Comparison of ENCODE assay signal across 20 cellular contexts in the genomic region with DNA sequence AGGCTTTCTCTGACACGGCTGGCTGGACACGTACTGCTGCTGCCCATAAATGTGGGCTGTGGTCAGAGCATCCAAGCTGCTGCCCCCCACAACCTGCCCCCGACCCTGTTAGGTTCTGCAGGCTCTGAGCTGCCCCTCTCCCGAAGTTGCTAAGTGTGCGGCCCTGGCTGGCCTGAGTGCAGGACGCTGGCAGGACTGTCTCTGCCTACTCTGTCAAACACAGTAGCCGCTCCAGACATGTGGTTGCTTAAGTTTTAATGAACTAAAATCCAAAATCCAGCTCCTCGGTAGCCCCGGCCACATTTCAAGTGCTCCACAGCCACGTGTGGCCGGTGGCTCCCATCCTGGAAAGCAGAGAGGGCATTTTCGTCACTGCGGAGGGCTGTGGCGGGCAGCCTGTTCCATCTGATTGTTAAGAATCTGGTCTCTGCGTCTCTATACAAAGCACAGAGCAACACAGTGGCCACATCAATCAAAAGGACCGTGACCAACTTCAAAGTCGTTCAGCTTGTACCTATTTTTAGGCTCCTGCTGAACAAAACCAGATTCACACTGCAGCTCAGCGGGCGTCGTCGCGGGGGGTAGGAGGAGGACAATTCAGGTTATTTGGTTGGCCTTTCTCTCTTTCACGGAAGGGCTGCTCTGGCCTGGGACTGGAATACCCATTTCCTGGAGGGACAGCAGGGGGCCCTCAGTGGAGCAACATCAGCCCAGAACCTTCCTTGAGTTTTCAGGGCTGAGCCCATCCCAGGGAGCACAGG.
A peak's percentile ranks its signal among the peaks of the same experiment; 100 is the strongest.
DNase-seq lines count a peak whose midpoint lies in the region; ATAC-seq and TF ChIP-seq lines count a peak whose summit lies in the region.
"Had no signal": no experiment of that assay in that cellular context is flagged by ENCODE, and none has a peak within 500 bp of the region (broad histone marks: within the 10 kb centered on the region; RNA-seq: fewer than 3 reads in every experiment).

No MANE protein-coding gene starts in this region.

- H3K9me3 ChIP-seq in BLaER1 treated with 17β-estradiol and CSF1 and Interleukin-3, amounts not matched to agents 10 nM and 100 nM (replicated peaks in 1 of 11), result no peaks in the 10 kb centered on the region

- H3K36me3 Mint-ChIP-seq in endothelial cell (ENCODE audit: low read depth, unreplicated experiment), result peaks cover 37% of the 10 kb centered on the region
- peaks cover 55% of the 10 kb centered on the region for H3K36me3 Mint-ChIP-seq in nephron progenitor cell (ENCODE audit: low read depth)
- peaks cover 3% of the 10 kb centered on the region for H3K36me3 Mint-ChIP-seq in activated CD4-positive, alpha-beta T cell treated with anti-CD3 and anti-CD28 coated beads for 36 hours (ENCODE audit: low read depth)

- H3K9ac ChIP-seq in BLaER1 treated with 17β-estradiol and CSF1 and Interleukin-3, amounts not matched to agents 10 nM and 100 nM, result peak overlapping the region in 7 of 11 experiments; percentile 3 to 51 (median 14); a peak in 10 of 22 replicates

- H3K4me2 ChIP-seq in BLaER1 treated with 17β-estradiol and CSF1 and Interleukin-3, amounts not matched to agents 10 nM and 100 nM, result peak overlapping the region in 10 of 11 experiments; percentile 14 to 79 (median 60); a peak in 18 of 22 replicates
- H3K4me2 ChIP-seq: PC-9 had no signal

- H3K27ac Mint-ChIP-seq in endothelial cell (ENCODE audit: unreplicated experiment), result no peak overlapping the region
- peak overlapping the region; percentile 63 for H3K27ac Mint-ChIP-seq in nephron progenitor cell
- no peak overlapping the region for H3K27ac Mint-ChIP-seq in activated CD4-positive, alpha-beta T cell treated with anti-CD3 and anti-CD28 coated beads for 36 hours

- H3K9me3 Mint-ChIP-seq in endothelial cell (ENCODE audit: unreplicated experiment) (no peaks in the 10 kb centered on the region), nephron progenitor cell (no peaks in the 10 kb centered on the region)
- H3K9me3 Mint-ChIP-seq in activated CD4-positive, alpha-beta T cell treated with anti-CD3 and anti-CD28 coated beads for 36 hours (ENCODE audit: low read depth), result no peaks in the 10 kb centered on the region

- H3K4me3 Mint-ChIP-seq in endothelial cell (ENCODE audit: unreplicated experiment) (no peak overlapping the region), nephron progenitor cell (peak overlapping the region; percentile 7)
- no peak overlapping the region for H3K4me3 Mint-ChIP-seq in activated CD4-positive, alpha-beta T cell treated with anti-CD3 and anti-CD28 coated beads for 36 hours

- CTCF ChIA-PET in activated CD4-positive, alpha-beta T cell treated with anti-CD3 and anti-CD28 coated beads for 36 hours (lab: Charles Lee), result interaction anchor here (0.6 kb wide), 1 partner anchor 16 kb away, joined by 3 read pairs; no protein-coding TSS in a partner anchor

- H3K4me1 Mint-ChIP-seq in endothelial cell (ENCODE audit: unreplicated experiment) (peaks cover 26% of the 10 kb centered on the region), nephron progenitor cell (peaks cover 56% of the 10 kb centered on the region)
- peaks cover 3% of the 10 kb centered on the region for H3K4me1 Mint-ChIP-seq in activated CD4-positive, alpha-beta T cell treated with anti-CD3 and anti-CD28 coated beads for 36 hours

- ATAC-seq in GM19463 (IDR thresholded peaks at IDR 0.05; ENCODE audit: unreplicated experiment), result no peak
- ATAC-seq in activated CD4-positive, alpha-beta T cell treated with anti-CD3 and anti-CD28 coated beads for 36 hours, result no peak
- no peak for ATAC-seq in GM18867 (IDR thresholded peaks at IDR 0.05; ENCODE audit: unreplicated experiment)
- no peak for ATAC-seq in GM18861 (IDR thresholded peaks at IDR 0.05; ENCODE audit: unreplicated experiment)
- ATAC-seq: stimulated activated naive CD8-positive, alpha-beta T cell treated with anti-CD3 and anti-CD28 coated beads, Interleukin-15, Interleukin-2, amounts not matched to agents 100 U/mL and 50 U/mL, for 24 hours had no signal

- TF ChIP-seq CTCF in endothelial cell (IDR thresholded peaks at IDR 0.05; ENCODE audit: unreplicated experiment) (no peak), nephron progenitor cell (IDR thresholded peaks at IDR 0.05) (no peak)

- peak; percentile 59 for DNase-seq in NCI-H146 (lab: John Stamatoyannopoulos, UW)
- DNase-seq in endothelial cell (ENCODE audit: low spot score), result peak; percentile 11
- DNase-seq in nephron progenitor cell, result peak; percentile 31
- no peak for DNase-seq in activated CD4-positive, alpha-beta T cell treated with anti-CD3 and anti-CD28 coated beads for 36 hours
- DNase-seq: activated CD4-positive, alpha-beta T cell treated with anti-CD3 and anti-CD28 coated beads for 4 hours; activated naive CD4-positive, alpha-beta T cell treated with Interleukin-2 at 50 U/mL for 16 hours; EL; MV-4-11; NCI-H2107; NCI-H526 treated with DMSO at 0.1 percent for 48 hours; PC-9; stimulated activated naive CD8-positive, alpha-beta T cell treated with anti-CD3 and anti-CD28 coated beads, Interleukin-15, Interleukin-2, amounts not matched to agents 100 U/mL and 50 U/mL, for 24 hours had no signal

- peaks cover 0 to 51% (median 12%) of the 10 kb centered on the region in 11 experiments; a peak in 14 of 22 replicates for H4K20me1 ChIP-seq in BLaER1 treated with 17β-estradiol and CSF1 and Interleukin-3, amounts not matched to agents 10 nM and 100 nM

- peaks cover 3% of the 10 kb centered on the region for H3K27me3 Mint-ChIP-seq in endothelial cell (ENCODE audit: unreplicated experiment)
- no peaks in the 10 kb centered on the region for H3K27me3 Mint-ChIP-seq in nephron progenitor cell (ENCODE audit: low read depth, poor library complexity)
- no peaks in the 10 kb centered on the region for H3K27me3 Mint-ChIP-seq in activated CD4-positive, alpha-beta T cell treated with anti-CD3 and anti-CD28 coated beads for 36 hours

- intact Hi-C loops in activated CD4-positive, alpha-beta T cell treated with anti-CD3 and anti-CD28 coated beads for 36 hours (cut with DNase I, micrococcal nuclease), result no loop called here

- H3K4me1 ChIP-seq in BLaER1 treated with 17β-estradiol and CSF1 and Interleukin-3, amounts not matched to agents 10 nM and 100 nM, result peaks cover 0 to 35% (median 24%) of the 10 kb centered on the region in 10 experiments; a peak in 18 of 20 replicates

- peak overlapping the region in 2 of 11 experiments; percentile 3 to 13; a peak in 1 of 22 replicates for H3K27ac ChIP-seq in BLaER1 treated with 17β-estradiol and CSF1 and Interleukin-3, amounts not matched to agents 10 nM and 100 nM
- H3K27ac ChIP-seq: coronary artery, epithelial cell of prostate, PC-9, SK-N-MC had no signal

- H3K4me3 ChIP-seq in BLaER1 treated with 17β-estradiol and CSF1 and Interleukin-3, amounts not matched to agents 10 nM and 100 nM, result no peak overlapping the region
- H3K4me3 ChIP-seq: coronary artery, lung, PC-9, SK-N-MC had no signal

- peaks cover 72 to 86% (median 80%) of the 10 kb centered on the region in 11 experiments for H3K36me3 ChIP-seq in BLaER1 treated with 17β-estradiol and CSF1 and Interleukin-3, amounts not matched to agents 10 nM and 100 nM

- POLR2A ChIA-PET in activated CD4-positive, alpha-beta T cell treated with anti-CD3 and anti-CD28 coated beads for 36 hours (lab: Charles Lee), result no interaction called here

- peaks cover 0 to 8% (median 0%) of the 10 kb centered on the region in 11 experiments; a peak in 2 of 22 replicates for H3K27me3 ChIP-seq in BLaER1 treated with 17β-estradiol and CSF1 and Interleukin-3, amounts not matched to agents 10 nM and 100 nM
